ENCODE assay signal across 1 cellular context in the genomic region with DNA sequence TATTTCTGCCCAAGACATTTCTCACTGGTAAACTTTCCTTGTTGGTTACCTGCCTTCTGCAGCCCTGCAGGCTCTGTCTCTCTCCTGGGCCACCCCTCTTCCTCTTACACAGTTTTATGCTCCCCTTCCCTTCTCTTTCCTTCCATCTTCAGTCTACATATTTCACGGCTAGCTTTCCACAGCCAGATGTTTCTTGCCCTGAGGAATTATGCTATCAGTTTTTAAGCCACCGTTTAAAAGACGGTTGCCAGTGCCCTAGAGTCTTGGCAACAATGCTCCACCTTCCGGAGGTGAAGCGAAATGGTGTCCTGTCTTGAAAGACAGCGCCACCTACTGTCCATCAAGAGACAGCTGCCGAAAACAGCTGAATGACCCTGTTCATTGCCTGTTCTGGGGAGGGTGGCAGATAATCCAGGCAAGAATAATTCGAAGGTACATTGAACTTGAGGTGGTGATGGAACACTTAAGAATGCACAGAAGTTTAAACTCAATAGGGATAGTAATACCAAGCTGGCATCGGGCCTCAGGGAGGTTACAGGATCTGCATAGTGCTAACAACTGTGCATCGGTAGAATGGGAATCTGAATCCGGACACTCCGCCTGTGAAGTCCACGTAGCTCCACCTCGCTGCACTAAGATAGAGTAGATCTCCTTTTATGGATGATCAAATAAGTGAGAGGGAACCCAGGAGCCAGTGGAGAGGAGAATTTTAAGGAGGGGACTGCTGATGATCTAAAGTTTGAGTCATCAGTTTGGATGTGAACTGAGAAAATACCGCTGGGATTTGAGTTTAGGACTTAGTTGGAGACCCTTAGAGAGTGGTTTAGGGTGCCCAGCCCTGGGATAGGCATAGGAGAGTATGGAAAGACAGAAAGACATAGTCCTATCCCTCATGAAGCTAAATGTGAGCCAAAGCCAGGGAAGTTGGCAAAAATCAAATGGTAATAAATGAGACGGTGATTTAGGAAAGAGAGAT.
TF ChIP-seq lines count a peak whose summit lies in the region.

No MANE protein-coding gene starts in this region.

TF ChIP-seq in HepG2, 621 proteins besides CTCF, POLR2A, EP300 and RAD21 (continues in another document):
- no peak for TF ChIP-seq ZMYM2 (CRISPR knock-in tag; IDR thresholded peaks at IDR 0.05)
- TF ChIP-seq PRMT3 (CRISPR knock-in tag; IDR thresholded peaks at IDR 0.05; ENCODE audit: borderline replicate concordance, low read depth), result no peak
- no peak for TF ChIP-seq ZNF672 (CRISPR knock-in tag; IDR thresholded peaks at IDR 0.05)
- no peak for TF ChIP-seq ZBTB42 (CRISPR knock-in tag; IDR thresholded peaks at IDR 0.05)
- TF ChIP-seq, protein P1, sequence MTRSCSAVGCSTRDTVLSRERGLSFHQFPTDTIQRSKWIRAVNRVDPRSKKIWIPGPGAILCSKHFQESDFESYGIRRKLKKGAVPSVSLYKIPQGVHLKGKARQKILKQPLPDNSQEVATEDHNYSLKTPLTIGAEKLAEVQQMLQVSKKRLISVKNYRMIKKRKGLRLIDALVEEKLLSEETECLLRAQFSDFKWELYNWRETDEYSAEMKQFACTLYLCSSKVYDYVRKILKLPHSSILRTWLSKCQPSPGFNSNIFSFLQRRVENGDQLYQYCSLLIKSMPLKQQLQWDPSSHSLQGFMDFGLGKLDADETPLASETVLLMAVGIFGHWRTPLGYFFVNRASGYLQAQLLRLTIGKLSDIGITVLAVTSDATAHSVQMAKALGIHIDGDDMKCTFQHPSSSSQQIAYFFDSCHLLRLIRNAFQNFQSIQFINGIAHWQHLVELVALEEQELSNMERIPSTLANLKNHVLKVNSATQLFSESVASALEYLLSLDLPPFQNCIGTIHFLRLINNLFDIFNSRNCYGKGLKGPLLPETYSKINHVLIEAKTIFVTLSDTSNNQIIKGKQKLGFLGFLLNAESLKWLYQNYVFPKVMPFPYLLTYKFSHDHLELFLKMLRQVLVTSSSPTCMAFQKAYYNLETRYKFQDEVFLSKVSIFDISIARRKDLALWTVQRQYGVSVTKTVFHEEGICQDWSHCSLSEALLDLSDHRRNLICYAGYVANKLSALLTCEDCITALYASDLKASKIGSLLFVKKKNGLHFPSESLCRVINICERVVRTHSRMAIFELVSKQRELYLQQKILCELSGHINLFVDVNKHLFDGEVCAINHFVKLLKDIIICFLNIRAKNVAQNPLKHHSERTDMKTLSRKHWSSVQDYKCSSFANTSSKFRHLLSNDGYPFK (CRISPR knock-in tag; IDR thresholded peaks at IDR 0.05; ENCODE audit: borderline replicate concordance), result no peak
- TF ChIP-seq, protein P2, sequence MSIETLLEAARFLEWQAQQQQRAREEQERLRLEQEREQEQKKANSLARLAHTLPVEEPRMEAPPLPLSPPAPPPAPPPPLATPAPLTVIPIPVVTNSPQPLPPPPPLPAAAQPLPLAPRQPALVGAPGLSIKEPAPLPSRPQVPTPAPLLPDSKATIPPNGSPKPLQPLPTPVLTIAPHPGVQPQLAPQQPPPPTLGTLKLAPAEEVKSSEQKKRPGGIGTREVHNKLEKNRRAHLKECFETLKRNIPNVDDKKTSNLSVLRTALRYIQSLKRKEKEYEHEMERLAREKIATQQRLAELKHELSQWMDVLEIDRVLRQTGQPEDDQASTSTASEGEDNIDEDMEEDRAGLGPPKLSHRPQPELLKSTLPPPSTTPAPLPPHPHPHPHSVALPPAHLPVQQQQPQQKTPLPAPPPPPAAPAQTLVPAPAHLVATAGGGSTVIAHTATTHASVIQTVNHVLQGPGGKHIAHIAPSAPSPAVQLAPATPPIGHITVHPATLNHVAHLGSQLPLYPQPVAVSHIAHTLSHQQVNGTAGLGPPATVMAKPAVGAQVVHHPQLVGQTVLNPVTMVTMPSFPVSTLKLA (IDR thresholded peaks at IDR 0.05), result no peak
- no peak for TF ChIP-seq FOXK2 (IDR thresholded peaks at IDR 0.05)
- no peak for TF ChIP-seq ZNF30 (CRISPR knock-in tag; IDR thresholded peaks at IDR 0.05)
- TF ChIP-seq ARNT (IDR thresholded peaks at IDR 0.05), result no peak
- no peak for TF ChIP-seq GZF1 (CRISPR knock-in tag; IDR thresholded peaks at IDR 0.05)
- TF ChIP-seq, protein P3, sequence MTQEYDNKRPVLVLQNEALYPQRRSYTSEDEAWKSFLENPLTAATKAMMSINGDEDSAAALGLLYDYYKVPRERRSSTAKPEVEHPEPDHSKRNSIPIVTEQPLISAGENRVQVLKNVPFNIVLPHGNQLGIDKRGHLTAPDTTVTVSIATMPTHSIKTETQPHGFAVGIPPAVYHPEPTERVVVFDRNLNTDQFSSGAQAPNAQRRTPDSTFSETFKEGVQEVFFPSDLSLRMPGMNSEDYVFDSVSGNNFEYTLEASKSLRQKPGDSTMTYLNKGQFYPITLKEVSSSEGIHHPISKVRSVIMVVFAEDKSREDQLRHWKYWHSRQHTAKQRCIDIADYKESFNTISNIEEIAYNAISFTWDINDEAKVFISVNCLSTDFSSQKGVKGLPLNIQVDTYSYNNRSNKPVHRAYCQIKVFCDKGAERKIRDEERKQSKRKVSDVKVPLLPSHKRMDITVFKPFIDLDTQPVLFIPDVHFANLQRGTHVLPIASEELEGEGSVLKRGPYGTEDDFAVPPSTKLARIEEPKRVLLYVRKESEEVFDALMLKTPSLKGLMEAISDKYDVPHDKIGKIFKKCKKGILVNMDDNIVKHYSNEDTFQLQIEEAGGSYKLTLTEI (CRISPR knock-in tag; conservative IDR thresholded peaks at IDR 0.05), result no peak
- TF ChIP-seq, protein P4, sequence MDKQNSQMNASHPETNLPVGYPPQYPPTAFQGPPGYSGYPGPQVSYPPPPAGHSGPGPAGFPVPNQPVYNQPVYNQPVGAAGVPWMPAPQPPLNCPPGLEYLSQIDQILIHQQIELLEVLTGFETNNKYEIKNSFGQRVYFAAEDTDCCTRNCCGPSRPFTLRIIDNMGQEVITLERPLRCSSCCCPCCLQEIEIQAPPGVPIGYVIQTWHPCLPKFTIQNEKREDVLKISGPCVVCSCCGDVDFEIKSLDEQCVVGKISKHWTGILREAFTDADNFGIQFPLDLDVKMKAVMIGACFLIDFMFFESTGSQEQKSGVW (CRISPR knock-in tag; IDR thresholded peaks at IDR 0.05; ENCODE audit: borderline replicate concordance), result no peak
- no peak for TF ChIP-seq ZNF224 (CRISPR knock-in tag; IDR thresholded peaks at IDR 0.05)
- TF ChIP-seq, protein P5, sequence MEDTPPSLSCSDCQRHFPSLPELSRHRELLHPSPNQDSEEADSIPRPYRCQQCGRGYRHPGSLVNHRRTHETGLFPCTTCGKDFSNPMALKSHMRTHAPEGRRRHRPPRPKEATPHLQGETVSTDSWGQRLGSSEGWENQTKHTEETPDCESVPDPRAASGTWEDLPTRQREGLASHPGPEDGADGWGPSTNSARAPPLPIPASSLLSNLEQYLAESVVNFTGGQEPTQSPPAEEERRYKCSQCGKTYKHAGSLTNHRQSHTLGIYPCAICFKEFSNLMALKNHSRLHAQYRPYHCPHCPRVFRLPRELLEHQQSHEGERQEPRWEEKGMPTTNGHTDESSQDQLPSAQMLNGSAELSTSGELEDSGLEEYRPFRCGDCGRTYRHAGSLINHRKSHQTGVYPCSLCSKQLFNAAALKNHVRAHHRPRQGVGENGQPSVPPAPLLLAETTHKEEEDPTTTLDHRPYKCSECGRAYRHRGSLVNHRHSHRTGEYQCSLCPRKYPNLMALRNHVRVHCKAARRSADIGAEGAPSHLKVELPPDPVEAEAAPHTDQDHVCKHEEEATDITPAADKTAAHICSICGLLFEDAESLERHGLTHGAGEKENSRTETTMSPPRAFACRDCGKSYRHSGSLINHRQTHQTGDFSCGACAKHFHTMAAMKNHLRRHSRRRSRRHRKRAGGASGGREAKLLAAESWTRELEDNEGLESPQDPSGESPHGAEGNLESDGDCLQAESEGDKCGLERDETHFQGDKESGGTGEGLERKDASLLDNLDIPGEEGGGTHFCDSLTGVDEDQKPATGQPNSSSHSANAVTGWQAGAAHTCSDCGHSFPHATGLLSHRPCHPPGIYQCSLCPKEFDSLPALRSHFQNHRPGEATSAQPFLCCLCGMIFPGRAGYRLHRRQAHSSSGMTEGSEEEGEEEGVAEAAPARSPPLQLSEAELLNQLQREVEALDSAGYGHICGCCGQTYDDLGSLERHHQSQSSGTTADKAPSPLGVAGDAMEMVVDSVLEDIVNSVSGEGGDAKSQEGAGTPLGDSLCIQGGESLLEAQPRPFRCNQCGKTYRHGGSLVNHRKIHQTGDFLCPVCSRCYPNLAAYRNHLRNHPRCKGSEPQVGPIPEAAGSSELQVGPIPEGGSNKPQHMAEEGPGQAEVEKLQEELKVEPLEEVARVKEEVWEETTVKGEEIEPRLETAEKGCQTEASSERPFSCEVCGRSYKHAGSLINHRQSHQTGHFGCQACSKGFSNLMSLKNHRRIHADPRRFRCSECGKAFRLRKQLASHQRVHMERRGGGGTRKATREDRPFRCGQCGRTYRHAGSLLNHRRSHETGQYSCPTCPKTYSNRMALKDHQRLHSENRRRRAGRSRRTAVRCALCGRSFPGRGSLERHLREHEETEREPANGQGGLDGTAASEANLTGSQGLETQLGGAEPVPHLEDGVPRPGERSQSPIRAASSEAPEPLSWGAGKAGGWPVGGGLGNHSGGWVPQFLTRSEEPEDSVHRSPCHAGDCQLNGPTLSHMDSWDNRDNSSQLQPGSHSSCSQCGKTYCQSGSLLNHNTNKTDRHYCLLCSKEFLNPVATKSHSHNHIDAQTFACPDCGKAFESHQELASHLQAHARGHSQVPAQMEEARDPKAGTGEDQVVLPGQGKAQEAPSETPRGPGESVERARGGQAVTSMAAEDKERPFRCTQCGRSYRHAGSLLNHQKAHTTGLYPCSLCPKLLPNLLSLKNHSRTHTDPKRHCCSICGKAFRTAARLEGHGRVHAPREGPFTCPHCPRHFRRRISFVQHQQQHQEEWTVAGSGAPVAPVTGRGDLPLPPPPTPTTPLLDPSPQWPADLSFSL (CRISPR knock-in tag; IDR thresholded peaks at IDR 0.05), result no peak
- TF ChIP-seq ZNF567 (CRISPR knock-in tag; IDR thresholded peaks at IDR 0.05; ENCODE audit: borderline replicate concordance), result no peak
- 0 out of 2 replicates have a peak, but pooled peaks have one; percentile 57 for TF ChIP-seq NFKBIZ (CRISPR knock-in tag; IDR thresholded peaks at IDR 0.05)
- TF ChIP-seq, protein P6, sequence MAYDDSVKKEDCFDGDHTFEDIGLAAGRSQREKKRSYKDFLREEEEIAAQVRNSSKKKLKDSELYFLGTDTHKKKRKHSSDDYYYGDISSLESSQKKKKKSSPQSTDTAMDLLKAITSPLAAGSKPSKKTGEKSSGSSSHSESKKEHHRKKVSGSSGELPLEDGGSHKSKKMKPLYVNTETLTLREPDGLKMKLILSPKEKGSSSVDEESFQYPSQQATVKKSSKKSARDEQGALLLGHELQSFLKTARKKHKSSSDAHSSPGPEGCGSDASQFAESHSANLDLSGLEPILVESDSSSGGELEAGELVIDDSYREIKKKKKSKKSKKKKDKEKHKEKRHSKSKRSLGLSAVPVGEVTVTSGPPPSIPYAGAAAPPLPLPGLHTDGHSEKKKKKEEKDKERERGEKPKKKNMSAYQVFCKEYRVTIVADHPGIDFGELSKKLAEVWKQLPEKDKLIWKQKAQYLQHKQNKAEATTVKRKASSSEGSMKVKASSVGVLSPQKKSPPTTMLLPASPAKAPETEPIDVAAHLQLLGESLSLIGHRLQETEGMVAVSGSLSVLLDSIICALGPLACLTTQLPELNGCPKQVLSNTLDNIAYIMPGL (CRISPR knock-in tag; IDR thresholded peaks at IDR 0.05; ENCODE audit: borderline replicate concordance in 1 of 2, low read depth in 1 of 2), result peak; percentile 87 to 97
- TF ChIP-seq, protein P7, sequence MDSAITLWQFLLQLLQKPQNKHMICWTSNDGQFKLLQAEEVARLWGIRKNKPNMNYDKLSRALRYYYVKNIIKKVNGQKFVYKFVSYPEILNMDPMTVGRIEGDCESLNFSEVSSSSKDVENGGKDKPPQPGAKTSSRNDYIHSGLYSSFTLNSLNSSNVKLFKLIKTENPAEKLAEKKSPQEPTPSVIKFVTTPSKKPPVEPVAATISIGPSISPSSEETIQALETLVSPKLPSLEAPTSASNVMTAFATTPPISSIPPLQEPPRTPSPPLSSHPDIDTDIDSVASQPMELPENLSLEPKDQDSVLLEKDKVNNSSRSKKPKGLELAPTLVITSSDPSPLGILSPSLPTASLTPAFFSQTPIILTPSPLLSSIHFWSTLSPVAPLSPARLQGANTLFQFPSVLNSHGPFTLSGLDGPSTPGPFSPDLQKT (CRISPR knock-in tag; IDR thresholded peaks at IDR 0.05; ENCODE audit: borderline replicate concordance), result no peak
- TF ChIP-seq HNF4G (IDR thresholded peaks at IDR 0.05; ENCODE audit: borderline replicate concordance, low read depth, low read length), result no peak
- TF ChIP-seq HNF4G (CRISPR knock-in tag; IDR thresholded peaks at IDR 0.05; ENCODE audit: borderline replicate concordance, low read depth), result peak; percentile 58; the same call in 1 of the 2 replicates
- no peak; the same call in 1 of the 2 replicates for TF ChIP-seq ETV6 (CRISPR knock-in tag; conservative IDR thresholded peaks at IDR 0.05)
- TF ChIP-seq, protein P8, sequence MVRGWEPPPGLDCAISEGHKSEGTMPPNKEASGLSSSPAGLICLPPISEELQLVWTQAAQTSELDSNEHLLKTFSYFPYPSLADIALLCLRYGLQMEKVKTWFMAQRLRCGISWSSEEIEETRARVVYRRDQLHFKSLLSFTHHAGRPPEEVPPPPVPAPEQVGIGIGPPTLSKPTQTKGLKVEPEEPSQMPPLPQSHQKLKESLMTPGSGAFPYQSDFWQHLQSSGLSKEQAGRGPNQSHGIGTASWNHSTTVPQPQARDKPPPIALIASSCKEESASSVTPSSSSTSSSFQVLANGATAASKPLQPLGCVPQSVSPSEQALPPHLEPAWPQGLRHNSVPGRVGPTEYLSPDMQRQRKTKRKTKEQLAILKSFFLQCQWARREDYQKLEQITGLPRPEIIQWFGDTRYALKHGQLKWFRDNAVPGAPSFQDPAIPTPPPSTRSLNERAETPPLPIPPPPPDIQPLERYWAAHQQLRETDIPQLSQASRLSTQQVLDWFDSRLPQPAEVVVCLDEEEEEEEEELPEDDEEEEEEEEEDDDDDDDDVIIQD (CRISPR knock-in tag; IDR thresholded peaks at IDR 0.05; ENCODE audit: low read depth), result peak; percentile 88
- TF ChIP-seq KLF15 (CRISPR knock-in tag; IDR thresholded peaks at IDR 0.05; ENCODE audit: borderline replicate concordance), result no peak
- TF ChIP-seq, protein P9, sequence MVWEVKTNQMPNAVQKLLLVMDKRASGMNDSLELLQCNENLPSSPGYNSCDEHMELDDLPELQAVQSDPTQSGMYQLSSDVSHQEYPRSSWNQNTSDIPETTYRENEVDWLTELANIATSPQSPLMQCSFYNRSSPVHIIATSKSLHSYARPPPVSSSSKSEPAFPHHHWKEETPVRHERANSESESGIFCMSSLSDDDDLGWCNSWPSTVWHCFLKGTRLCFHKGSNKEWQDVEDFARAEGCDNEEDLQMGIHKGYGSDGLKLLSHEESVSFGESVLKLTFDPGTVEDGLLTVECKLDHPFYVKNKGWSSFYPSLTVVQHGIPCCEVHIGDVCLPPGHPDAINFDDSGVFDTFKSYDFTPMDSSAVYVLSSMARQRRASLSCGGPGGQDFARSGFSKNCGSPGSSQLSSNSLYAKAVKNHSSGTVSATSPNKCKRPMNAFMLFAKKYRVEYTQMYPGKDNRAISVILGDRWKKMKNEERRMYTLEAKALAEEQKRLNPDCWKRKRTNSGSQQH (CRISPR knock-in tag; IDR thresholded peaks at IDR 0.05; ENCODE audit: low read depth), result 0 out of 2 replicates have a peak, but pooled peaks have one; percentile 50
- TF ChIP-seq, protein P10, sequence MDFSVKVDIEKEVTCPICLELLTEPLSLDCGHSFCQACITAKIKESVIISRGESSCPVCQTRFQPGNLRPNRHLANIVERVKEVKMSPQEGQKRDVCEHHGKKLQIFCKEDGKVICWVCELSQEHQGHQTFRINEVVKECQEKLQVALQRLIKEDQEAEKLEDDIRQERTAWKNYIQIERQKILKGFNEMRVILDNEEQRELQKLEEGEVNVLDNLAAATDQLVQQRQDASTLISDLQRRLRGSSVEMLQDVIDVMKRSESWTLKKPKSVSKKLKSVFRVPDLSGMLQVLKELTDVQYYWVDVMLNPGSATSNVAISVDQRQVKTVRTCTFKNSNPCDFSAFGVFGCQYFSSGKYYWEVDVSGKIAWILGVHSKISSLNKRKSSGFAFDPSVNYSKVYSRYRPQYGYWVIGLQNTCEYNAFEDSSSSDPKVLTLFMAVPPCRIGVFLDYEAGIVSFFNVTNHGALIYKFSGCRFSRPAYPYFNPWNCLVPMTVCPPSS (IDR thresholded peaks at IDR 0.05), result no peak
- no peak for TF ChIP-seq ZNF382 (CRISPR knock-in tag; IDR thresholded peaks at IDR 0.05; ENCODE audit: borderline replicate concordance)
- no peak for TF ChIP-seq SNRNP70 (IDR thresholded peaks at IDR 0.05; ENCODE audit: low read depth, low read length)
- no peak for TF ChIP-seq ZNF432 (CRISPR knock-in tag; IDR thresholded peaks at IDR 0.05; ENCODE audit: borderline replicate concordance)
